11 cellular contexts compared by ENCODE assay signal in the genomic region with DNA sequence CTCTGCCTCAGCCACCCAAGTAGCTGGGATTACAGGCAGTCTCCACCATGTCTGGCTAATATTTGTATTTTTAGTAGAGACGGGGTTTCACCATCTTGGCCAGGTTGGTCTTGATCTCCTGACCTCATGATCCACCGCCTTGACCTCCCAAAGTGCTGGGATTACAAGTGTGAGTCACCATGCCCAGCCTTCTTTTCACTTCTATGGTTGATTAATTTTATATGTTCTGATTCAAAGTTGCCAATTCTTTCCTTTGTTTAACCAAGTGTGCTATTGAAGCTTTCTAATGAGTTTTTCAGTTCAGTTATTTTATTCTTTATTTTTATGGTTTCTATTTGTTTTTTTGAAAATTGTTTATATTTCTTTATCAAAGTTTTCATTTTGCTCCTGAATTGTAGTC.
"Had no signal": no experiment of that assay in that cellular context is flagged by ENCODE, and none has a peak within 500 bp of the region (broad histone marks: within the 10 kb centered on the region; RNA-seq: fewer than 3 reads in every experiment).

No MANE protein-coding gene starts in this region.

- H3K9me3 ChIP-seq: HAP-1 had no signal

- DNase-seq: GM23248, GOT3, H7, H9, HCEC 1CT, HFFc6 had no signal

- ATAC-seq: GM23338, HCT116 had no signal

- H3K9ac ChIP-seq: GM23248 had no signal

- H3K4me3 Mint-ChIP-seq: GM23338, H9, HFFc6 had no signal

- H3K36me3 ChIP-seq: HAP-1 had no signal

- H3K4me3 ChIP-seq: GM23248, GM23338, HAP-1 had no signal

- H3K4me1 ChIP-seq: HAP-1 had no signal

- FAIRE-seq: H1, H54 had no signal

- H3K27ac ChIP-seq: GM23248 had no signal

- H2AFZ ChIP-seq: GM23248 had no signal

- H3K4me2 ChIP-seq: GM23338 had no signal

- H3K27ac Mint-ChIP-seq: GM23338, H9, HFFc6 had no signal
